Comparison of ENCODE assay signal across 13 cellular contexts in genomic region chr3:189167027-189167766, GRCh38. TPM values are rescaled to one million over a fixed set of nuclear protein-coding genes. Genes with fewer than 3 reads are reported as not detected.
DNase-seq lines count a peak whose midpoint lies in the region; ATAC-seq, FAIRE-seq and TF ChIP-seq lines count a peak whose summit lies in the region.
"Had no signal": no experiment of that assay in that cellular context is flagged by ENCODE, and none has a peak within 500 bp of the region (broad histone marks: within the 10 kb centered on the region; RNA-seq: fewer than 3 reads in every experiment).

No MANE protein-coding gene starts in this region.

- TF ChIP-seq CTCF in Calu3 (IDR thresholded peaks at IDR 0.05; ENCODE audit: unreplicated experiment) (no peak), HCT116 (IDR thresholded peaks at IDR 0.05 in 2 of 3, conservative IDR thresholded peaks at IDR 0.05 in 1 of 3; ENCODE audit: borderline replicate concordance in 1 of 3, insufficient read depth in 1 of 3, low read depth in 2 of 3, low read length in 2 of 3) (no peak), bronchial epithelial cell (IDR thresholded peaks at IDR 0.05; ENCODE audit: insufficient read depth, low read length, severe bottlenecking) (no peak)

- TF ChIP-seq POLR2A in HCT116 (IDR thresholded peaks at IDR 0.05; ENCODE audit: borderline replicate concordance, extremely low read depth, insufficient read depth, insufficient read length) (no peak), GM18505 (IDR thresholded peaks at IDR 0.05; ENCODE audit: borderline replicate concordance, extremely low read depth, insufficient read depth, insufficient read length) (no peak)

- H3K9me3 ChIP-seq in HCT116 (ENCODE audit: control insufficient read depth in 1 of 2, insufficient read depth in 1 of 2, low read depth in 1 of 2, low read length in 2 of 2): no peaks in the 10 kb centered on the region
- H3K9me3 ChIP-seq: gastrocnemius medialis had no signal

- no peak for TF ChIP-seq RAD21 in HCT116 (IDR thresholded peaks at IDR 0.05; ENCODE audit: low read depth)

- H3K79me2 ChIP-seq in HCT116 (ENCODE audit: insufficient read depth, low read length): no peaks in the 10 kb centered on the region

- H3K9me3 Mint-ChIP-seq in Calu3 (ENCODE audit: low read depth, unreplicated experiment): no peaks in the 10 kb centered on the region
- H3K9me3 Mint-ChIP-seq: activated naive CD4-positive, alpha-beta T cell treated with anti-CD3 and anti-CD28 coated beads for 36 hours had no signal

- no peaks in the 10 kb centered on the region for H3K9me2 ChIP-seq in HCT116 (ENCODE audit: insufficient read depth)

- H2AFZ ChIP-seq in HCT116 (ENCODE audit: low read depth, low read length, poor library complexity, severe bottlenecking): peak overlapping the region; percentile 27

- H3K27me3 ChIP-seq in HCT116 (ENCODE audit: insufficient read depth, low read length): no peaks in the 10 kb centered on the region
- no peaks in the 10 kb centered on the region for H3K27me3 ChIP-seq in bronchial epithelial cell (ENCODE audit: control insufficient read depth, insufficient read depth, low read length)
- H3K27me3 ChIP-seq: gastrocnemius medialis had no signal

- H3K4me3 Mint-ChIP-seq in Calu3 (ENCODE audit: low read depth, unreplicated experiment): peak overlapping the region; percentile 13
- H3K4me3 Mint-ChIP-seq: activated naive CD4-positive, alpha-beta T cell treated with anti-CD3 and anti-CD28 coated beads for 36 hours had no signal

- 0 out of 2 replicates have a peak overlapping the region, but pooled peaks have one; percentile 12 for H3K9ac ChIP-seq in HCT116 (ENCODE audit: low read length)

- ATAC-seq in HCT116 (peak; percentile 99), GM19035 (IDR thresholded peaks at IDR 0.05; ENCODE audit: unreplicated experiment) (no peak), GM18505 (IDR thresholded peaks at IDR 0.05; ENCODE audit: unreplicated experiment) (no peak)
- ATAC-seq: gastrocnemius medialis, SK-N-SH treated with all-trans-retinoic acid at 6 μM for 48 hours had no signal

- POLR2A ChIA-PET in HCT116 (lab: Charles Lee): no interaction called here

- RAD21 ChIA-PET in HCT116 (lab: Charles Lee; ENCODE audit: low non-redundant PET in 1 of 2, low total read pairs in 2 of 2, uncharacterized antibody in 2 of 2, unreplicated experiment in 2 of 2): no interaction called here

- no peak overlapping the region for H3K27ac ChIP-seq in HCT116 (ENCODE audit: low read depth, low read length)
- H3K27ac ChIP-seq: gastrocnemius medialis had no signal

- H4K20me1 ChIP-seq in HCT116 (ENCODE audit: insufficient read depth): no peaks in the 10 kb centered on the region

- peaks cover 6% of the 10 kb centered on the region for H3K36me3 Mint-ChIP-seq in Calu3 (ENCODE audit: insufficient read depth, unreplicated experiment)

- CTCF ChIA-PET in Calu3 (lab: Charles Lee): interaction anchor here (0.8 to 1.6 kb wide), 2 partner anchors 19 to 23 kb away, joined by 3 to 4 read pairs; no protein-coding TSS in a partner anchor
- CTCF ChIA-PET in HCT116 (lab: Charles Lee): no interaction called here

- peaks cover 9 to 19% of the 10 kb centered on the region in 2 experiments for H3K4me1 ChIP-seq in HCT116 (ENCODE audit: control insufficient read depth in 1 of 2, insufficient read depth in 2 of 2, low read length in 2 of 2)
- H3K4me1 ChIP-seq: gastrocnemius medialis had no signal

- intact Hi-C loops in Calu3 (cut with micrococcal nuclease; ENCODE audit: unreplicated experiment) (loop anchor here (2.0 to 5.0 kb wide), 2 partner anchors 20 to 65 kb away; no protein-coding TSS in a partner anchor), HCT116 (cut with micrococcal nuclease) (no loop called here)

- DNase-seq in Calu3: peak; percentile 93
- DNase-seq in HCT116 (ENCODE audit: low read depth, low spot score): peak; percentile 70
- DNase-seq in bronchial epithelial cell (ENCODE audit: low read depth): peak; percentile 94
- DNase-seq in mucosa of gallbladder (ENCODE audit: low spot score): peak; percentile 74
- DNase-seq in NCI-H2227 (lab: John Stamatoyannopoulos, UW; ENCODE audit: unreplicated experiment): no peak
- DNase-seq: activated naive CD4-positive, alpha-beta T cell treated with anti-CD3 and anti-CD28 coated beads for 36 hours; effector CD8-positive, alpha-beta T cell; gastrocnemius medialis; NCI-H2029 had no signal

- peak overlapping the region; percentile 50 for H3K27ac Mint-ChIP-seq in Calu3 (ENCODE audit: unreplicated experiment)
- H3K27ac Mint-ChIP-seq: activated naive CD4-positive, alpha-beta T cell treated with anti-CD3 and anti-CD28 coated beads for 36 hours had no signal

- no peaks in the 10 kb centered on the region for H3K27me3 Mint-ChIP-seq in Calu3 (ENCODE audit: unreplicated experiment)

- H3K4me3 ChIP-seq in HCT116 (replicated peaks in 1 of 2; ENCODE audit: low read depth in 1 of 2, low read length in 2 of 2): peak overlapping the region in 1 of 2 experiments; percentile 26; a peak in 1 of 4 replicates
- H3K4me3 ChIP-seq in bronchial epithelial cell (ENCODE audit: low read depth, low read length): no peak overlapping the region
- H3K4me3 ChIP-seq: gastrocnemius medialis had no signal

- H3K4me2 ChIP-seq in HCT116 (ENCODE audit: low read length): peak overlapping the region; percentile 65

- H3K4me1 Mint-ChIP-seq in Calu3 (ENCODE audit: low read depth, unreplicated experiment): peaks cover 41% of the 10 kb centered on the region

- BruUV-seq in Calu3 (replicated peaks; lab: Mats Ljungman, UMichigan) (no TSS peak), HCT116 (replicated peaks; lab: Mats Ljungman, UMichigan) (no TSS peak)

- peak; percentile 98 for FAIRE-seq in bronchial epithelial cell (lab: Jason Lieb, UNC)
- FAIRE-seq: H1 had no signal

- H3K36me3 ChIP-seq in HCT116 (ENCODE audit: control insufficient read depth in 1 of 2, insufficient read depth in 2 of 2, low read length in 2 of 2) (no peaks in the 10 kb centered on the region), bronchial epithelial cell (ENCODE audit: control insufficient read depth, insufficient read depth, low read length) (no peaks in the 10 kb centered on the region)
- H3K36me3 ChIP-seq: gastrocnemius medialis had no signal

TF ChIP-seq in HCT116, 20 proteins besides CTCF, POLR2A, EP300 and RAD21 (continues in another document):
- peak; percentile 83 for TF ChIP-seq CBX3 (IDR thresholded peaks at IDR 0.05; ENCODE audit: low read depth)
- TF ChIP-seq EZH2phosphoT487 (IDR thresholded peaks at IDR 0.05; ENCODE audit: borderline replicate concordance): no peak
- TF ChIP-seq ZNF274 (IDR thresholded peaks at IDR 0.05; ENCODE audit: low read depth, low read length): no peak
- no peak for TF ChIP-seq REST (IDR thresholded peaks at IDR 0.05; ENCODE audit: low read depth)
- TF ChIP-seq ELF1 (IDR thresholded peaks at IDR 0.05; ENCODE audit: borderline replicate concordance, low read depth): no peak
- TF ChIP-seq EZH2 (IDR thresholded peaks at IDR 0.05): no peak
- TF ChIP-seq ZBTB33 (IDR thresholded peaks at IDR 0.05; ENCODE audit: extremely low read depth, insufficient replicate concordance, low read length): no peak
- TF ChIP-seq SRF (IDR thresholded peaks at IDR 0.05; ENCODE audit: low read depth): no peak
- TF ChIP-seq SIN3A (IDR thresholded peaks at IDR 0.05; ENCODE audit: low read depth): no peak
- TF ChIP-seq EGR1 (IDR thresholded peaks at IDR 0.05; ENCODE audit: low read depth): no peak
- TF ChIP-seq TCF7L2 (IDR thresholded peaks at IDR 0.05; ENCODE audit: borderline replicate concordance, extremely low read depth, insufficient read depth, insufficient read length): no peak
- TF ChIP-seq JUND (IDR thresholded peaks at IDR 0.05): peak; percentile 91
- no peak for TF ChIP-seq ZFX (IDR thresholded peaks at IDR 0.05)
- TF ChIP-seq SP1 (IDR thresholded peaks at IDR 0.05; ENCODE audit: low read depth): peak; percentile 82

RNA-seq across cellular contexts. Expression of gene TPRG1, which starts 4.6 kb away (rescaled TPM):
- total RNA-seq in Calu3 (2022) (1.2 and 2.1 TPM in 2 replicates), HCT116 (2021; ENCODE audit: unreplicated experiment) (2.8 TPM), bronchial epithelial cell (1.6 and 2.4 TPM in 2 replicates), mucosa of gallbladder (3.9 TPM)
- polyA plus RNA-seq in HCT116 (2012): 1.9 and 2.2 TPM in 2 replicates
